1 cellular context compared by ENCODE assay signal in genomic region chr12:56189336-56189917, GRCh38.
TF ChIP-seq lines count a peak whose summit lies in the region.

Gene SMARCC2 (minus strand): TSS chr12:56189483. CDS start chr12:56189461, 22 bp downstream.

TF ChIP-seq in K562, 482 proteins besides CTCF, POLR2A, EP300 and RAD21 (continued from another document and continues in another):
- TF ChIP-seq MGA (IDR thresholded peaks at IDR 0.05) (peak; percentile 67), SMARCC2 (IDR thresholded peaks at IDR 0.05; ENCODE audit: low read depth) (no peak), GATAD2B (IDR thresholded peaks at IDR 0.05; ENCODE audit: borderline replicate concordance) (peak; percentile 64; the same call in 1 of the 2 replicates), KDM1A (IDR thresholded peaks at IDR 0.05) (0 out of 4 replicates have a peak, but pooled peaks of 1 of the 2 experiments have one; percentile 7), ATF2 (CRISPR knock-in tag; IDR thresholded peaks at IDR 0.05) (no peak), TAF1 (IDR thresholded peaks at IDR 0.05; ENCODE audit: control insufficient read depth, extremely low read depth, insufficient read depth, low read length, severe bottlenecking) (peak; percentile 59), NFIC (IDR thresholded peaks at IDR 0.05) (peak; percentile 12; the same call in 1 of the 2 replicates), GATAD2A (IDR thresholded peaks at IDR 0.05) (no peak), RBM25 (IDR thresholded peaks at IDR 0.05; ENCODE audit: low read depth, low read length, severe bottlenecking) (peak; percentile 95), MYNN (IDR thresholded peaks at IDR 0.05) (peak; percentile 54; the same call in 1 of the 2 replicates), MYNN (CRISPR knock-in tag; IDR thresholded peaks at IDR 0.05) (no peak), TOE1 (IDR thresholded peaks at IDR 0.05; ENCODE audit: borderline replicate concordance) (peak; percentile 27; the same call in 1 of the 2 replicates), TOE1 (CRISPR knock-in tag; IDR thresholded peaks at IDR 0.05; ENCODE audit: borderline replicate concordance, low read depth) (no peak), NR2C2 (CRISPR knock-in tag; IDR thresholded peaks at IDR 0.05) (no peak), NR2C2 (tag; IDR thresholded peaks at IDR 0.05) (peak; percentile 19; the same call in 1 of the 2 replicates), ZNF584 (CRISPR knock-in tag; IDR thresholded peaks at IDR 0.05; ENCODE audit: low read depth) (no peak), POLR2G (IDR thresholded peaks at IDR 0.05; ENCODE audit: low read depth, low read length) (peak; percentile 85), ZNF175 (CRISPR knock-in tag; IDR thresholded peaks at IDR 0.05; ENCODE audit: low read depth) (no peak), ZNF436 (CRISPR knock-in tag; IDR thresholded peaks at IDR 0.05) (peak; percentile 99), RB1 (IDR thresholded peaks at IDR 0.05; ENCODE audit: low read depth) (peak; percentile 97), ZBTB11 (CRISPR knock-in tag; IDR thresholded peaks at IDR 0.05) (no peak), CBX3 (IDR thresholded peaks at IDR 0.05; ENCODE audit: borderline replicate concordance in 1 of 2, low read length in 2 of 2) (peak in 1 of 2 experiments; percentile 83; a peak in 1 of 3 replicates)
- TF ChIP-seq, protein P1, sequence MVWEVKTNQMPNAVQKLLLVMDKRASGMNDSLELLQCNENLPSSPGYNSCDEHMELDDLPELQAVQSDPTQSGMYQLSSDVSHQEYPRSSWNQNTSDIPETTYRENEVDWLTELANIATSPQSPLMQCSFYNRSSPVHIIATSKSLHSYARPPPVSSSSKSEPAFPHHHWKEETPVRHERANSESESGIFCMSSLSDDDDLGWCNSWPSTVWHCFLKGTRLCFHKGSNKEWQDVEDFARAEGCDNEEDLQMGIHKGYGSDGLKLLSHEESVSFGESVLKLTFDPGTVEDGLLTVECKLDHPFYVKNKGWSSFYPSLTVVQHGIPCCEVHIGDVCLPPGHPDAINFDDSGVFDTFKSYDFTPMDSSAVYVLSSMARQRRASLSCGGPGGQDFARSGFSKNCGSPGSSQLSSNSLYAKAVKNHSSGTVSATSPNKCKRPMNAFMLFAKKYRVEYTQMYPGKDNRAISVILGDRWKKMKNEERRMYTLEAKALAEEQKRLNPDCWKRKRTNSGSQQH (CRISPR knock-in tag; IDR thresholded peaks at IDR 0.05), result 0 out of 2 replicates have a peak, but pooled peaks have one; percentile 14
- TF ChIP-seq, protein P2, sequence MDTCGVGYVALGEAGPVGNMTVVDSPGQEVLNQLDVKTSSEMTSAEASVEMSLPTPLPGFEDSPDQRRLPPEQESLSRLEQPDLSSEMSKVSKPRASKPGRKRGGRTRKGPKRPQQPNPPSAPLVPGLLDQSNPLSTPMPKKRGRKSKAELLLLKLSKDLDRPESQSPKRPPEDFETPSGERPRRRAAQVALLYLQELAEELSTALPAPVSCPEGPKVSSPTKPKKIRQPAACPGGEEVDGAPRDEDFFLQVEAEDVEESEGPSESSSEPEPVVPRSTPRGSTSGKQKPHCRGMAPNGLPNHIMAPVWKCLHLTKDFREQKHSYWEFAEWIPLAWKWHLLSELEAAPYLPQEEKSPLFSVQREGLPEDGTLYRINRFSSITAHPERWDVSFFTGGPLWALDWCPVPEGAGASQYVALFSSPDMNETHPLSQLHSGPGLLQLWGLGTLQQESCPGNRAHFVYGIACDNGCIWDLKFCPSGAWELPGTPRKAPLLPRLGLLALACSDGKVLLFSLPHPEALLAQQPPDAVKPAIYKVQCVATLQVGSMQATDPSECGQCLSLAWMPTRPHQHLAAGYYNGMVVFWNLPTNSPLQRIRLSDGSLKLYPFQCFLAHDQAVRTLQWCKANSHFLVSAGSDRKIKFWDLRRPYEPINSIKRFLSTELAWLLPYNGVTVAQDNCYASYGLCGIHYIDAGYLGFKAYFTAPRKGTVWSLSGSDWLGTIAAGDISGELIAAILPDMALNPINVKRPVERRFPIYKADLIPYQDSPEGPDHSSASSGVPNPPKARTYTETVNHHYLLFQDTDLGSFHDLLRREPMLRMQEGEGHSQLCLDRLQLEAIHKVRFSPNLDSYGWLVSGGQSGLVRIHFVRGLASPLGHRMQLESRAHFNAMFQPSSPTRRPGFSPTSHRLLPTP (IDR thresholded peaks at IDR 0.05; ENCODE audit: borderline replicate concordance, extremely low read depth, insufficient read length), result peak; percentile 87
- TF ChIP-seq, protein P3, sequence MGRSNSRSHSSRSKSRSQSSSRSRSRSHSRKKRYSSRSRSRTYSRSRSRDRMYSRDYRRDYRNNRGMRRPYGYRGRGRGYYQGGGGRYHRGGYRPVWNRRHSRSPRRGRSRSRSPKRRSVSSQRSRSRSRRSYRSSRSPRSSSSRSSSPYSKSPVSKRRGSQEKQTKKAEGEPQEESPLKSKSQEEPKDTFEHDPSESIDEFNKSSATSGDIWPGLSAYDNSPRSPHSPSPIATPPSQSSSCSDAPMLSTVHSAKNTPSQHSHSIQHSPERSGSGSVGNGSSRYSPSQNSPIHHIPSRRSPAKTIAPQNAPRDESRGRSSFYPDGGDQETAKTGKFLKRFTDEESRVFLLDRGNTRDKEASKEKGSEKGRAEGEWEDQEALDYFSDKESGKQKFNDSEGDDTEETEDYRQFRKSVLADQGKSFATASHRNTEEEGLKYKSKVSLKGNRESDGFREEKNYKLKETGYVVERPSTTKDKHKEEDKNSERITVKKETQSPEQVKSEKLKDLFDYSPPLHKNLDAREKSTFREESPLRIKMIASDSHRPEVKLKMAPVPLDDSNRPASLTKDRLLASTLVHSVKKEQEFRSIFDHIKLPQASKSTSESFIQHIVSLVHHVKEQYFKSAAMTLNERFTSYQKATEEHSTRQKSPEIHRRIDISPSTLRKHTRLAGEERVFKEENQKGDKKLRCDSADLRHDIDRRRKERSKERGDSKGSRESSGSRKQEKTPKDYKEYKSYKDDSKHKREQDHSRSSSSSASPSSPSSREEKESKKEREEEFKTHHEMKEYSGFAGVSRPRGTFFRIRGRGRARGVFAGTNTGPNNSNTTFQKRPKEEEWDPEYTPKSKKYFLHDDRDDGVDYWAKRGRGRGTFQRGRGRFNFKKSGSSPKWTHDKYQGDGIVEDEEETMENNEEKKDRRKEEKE (IDR thresholded peaks at IDR 0.05; ENCODE audit: borderline replicate concordance in 1 of 2, control insufficient read depth in 1 of 2, low read depth in 2 of 2, low read length in 1 of 2), result peak in 1 of 2 experiments; percentile 79; a peak in 1 of 4 replicates
